ENCODE assay signal across 8 cellular contexts in the genomic region with DNA sequence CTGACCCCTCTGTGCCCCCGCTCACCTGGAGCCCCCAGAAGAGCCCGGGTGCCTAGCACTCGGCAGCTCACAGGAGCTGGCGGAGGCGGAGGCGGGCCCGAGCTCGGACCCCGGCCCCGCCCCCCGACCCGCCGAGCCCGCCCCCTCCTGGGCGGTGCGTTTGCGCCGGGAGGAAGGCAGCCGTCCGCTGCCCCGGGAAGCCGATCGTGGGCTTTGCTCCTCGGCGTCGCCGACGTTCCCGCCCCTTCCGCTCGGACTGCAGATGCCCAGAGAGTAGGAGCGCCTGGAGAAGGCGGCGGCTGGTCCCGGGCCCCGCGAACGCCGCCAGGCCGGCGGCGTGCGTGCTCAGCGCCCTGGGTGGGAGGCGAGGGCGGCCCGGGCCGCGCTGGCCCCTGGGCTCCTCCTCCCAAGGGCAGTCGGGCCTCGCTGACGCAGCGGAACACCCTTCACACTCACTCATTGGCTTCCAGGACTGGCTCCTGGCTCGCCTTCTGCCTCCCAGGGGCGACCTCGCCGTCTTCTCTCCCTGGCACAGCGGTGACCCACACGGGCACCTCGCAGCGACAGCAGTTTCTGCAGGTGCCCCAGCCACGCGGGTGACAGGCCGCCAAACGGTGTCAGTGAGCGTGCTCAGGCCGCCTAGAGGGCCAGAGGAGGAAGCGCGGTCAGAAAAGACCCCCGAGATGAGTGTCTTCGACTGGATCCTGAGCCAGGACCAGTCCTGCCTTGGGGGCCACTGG. TPM values are rescaled to one million over a fixed set of nuclear protein-coding genes. Genes with fewer than 3 reads are reported as not detected.
DNase-seq lines count a peak whose midpoint lies in the region; TF ChIP-seq lines count a peak whose summit lies in the region.

A gene (minus strand): TSS at position 74 of the 740 bp plus-strand sequence. CDS start 415 bp downstream, outside the sequence.

- peak; percentile 87 for TF ChIP-seq POLR2A in NB4 (IDR thresholded peaks at IDR 0.05; ENCODE audit: extremely low read depth, insufficient read length)

- CTCF ChIA-PET in HEK293 (lab: Yijun Ruan, JAX): interaction anchor here (0.6 to 2.0 kb wide), 3 partner anchors 9 to 166 kb away, joined by 3 to 4 read pairs (median 3); a partner anchor contains a TSS

- intact Hi-C loops in T-helper 2 cell treated with Interferon-gamma antibody and Interleukin-4, amounts not matched to agents 100 ng/mL and 5 ng/mL, for 36 hours (cut with micrococcal nuclease): loop anchor here (1.0 kb wide), 2 partner anchors 10 to 79 kb away; a partner anchor contains a TSS

- POLR2A ChIA-PET in HEK293 (lab: Yijun Ruan, JAX): interaction anchor here (0.6 to 3.4 kb wide), 15 partner anchors 9 to 257 kb away, joined by 3 to 67 read pairs (median 4); a partner anchor contains a TSS

- DNase-seq in NB4 (ENCODE audit: low read depth) (peak; percentile 83), anterior cingulate cortex (lab: John Stamatoyannopoulos, UW) (peak; percentile 36 to 89 (median 76)), right atrium auricular region (ENCODE audit: low spot score) (peak; percentile 80), pulmonary artery endothelial cell (ENCODE audit: low read depth, low spot score) (peak; percentile 62)

- under 1% methylated on average over 71 of the region's 71 CpGs for WGBS in urinary bladder

- H3K4me3 ChIP-seq in GM08714 (ENCODE audit: low read length): peak within 1 kb of the TSS; percentile 81
- peak within 1 kb of the TSS; percentile 69 for H3K4me3 ChIP-seq in HEK293 (ENCODE audit: low read depth, low read length)
- H3K4me3 ChIP-seq in NB4 (ENCODE audit: low read depth, low read length): peak within 1 kb of the TSS; percentile 50
- H3K4me3 ChIP-seq in right atrium auricular region: peak within 1 kb of the TSS; percentile 64 to 84
- peak within 1 kb of the TSS; percentile 63 for H3K4me3 ChIP-seq in urinary bladder (ENCODE audit: low read depth, low read length)

- H3K4me1 ChIP-seq in HEK293 (ENCODE audit: control insufficient read depth, insufficient read depth, low read length): peaks cover 3% of the 10 kb centered on the region
- peaks cover 0 to 22% of the 10 kb centered on the region in 2 donors for H3K4me1 ChIP-seq in right atrium auricular region
- H3K4me1 ChIP-seq in urinary bladder (ENCODE audit: insufficient read depth): no peaks in the 10 kb centered on the region

- no peaks in the 10 kb centered on the region for H3K27me3 ChIP-seq in right atrium auricular region

- H3K27ac ChIP-seq in HEK293 (ENCODE audit: extremely low read depth, low read depth, low read length) (peak within 1 kb of the TSS; percentile 89), right atrium auricular region (peak within 1 kb of the TSS; percentile 91), urinary bladder (ENCODE audit: low read depth) (peak within 1 kb of the TSS; percentile 97)

- no peaks in the 10 kb centered on the region for H3K9me3 ChIP-seq in HEK293 (ENCODE audit: control insufficient read depth, insufficient read depth, low read depth, low read length)
- H3K9me3 ChIP-seq in right atrium auricular region: no peaks in the 10 kb centered on the region

- H3K36me3 ChIP-seq in HEK293 (ENCODE audit: control insufficient read depth in 2 of 2, insufficient read depth in 1 of 2, low read length in 2 of 2): peaks cover 0 to 26% of the 10 kb centered on the region in 2 experiments; a peak in 1 of 3 replicates
- H3K36me3 ChIP-seq in right atrium auricular region: peaks cover 11% of the 10 kb centered on the region
- no peaks in the 10 kb centered on the region for H3K36me3 ChIP-seq in urinary bladder (ENCODE audit: insufficient read depth)

- TF ChIP-seq CTCF in HEK293 (tag by site-specific recombination; IDR thresholded peaks at IDR 0.05): peak; percentile 70
- peak; percentile 17 for TF ChIP-seq CTCF in NB4 (IDR thresholded peaks at IDR 0.05; ENCODE audit: low read depth, low read length)
- peak in 1 of 2 donors; percentile 51 for TF ChIP-seq CTCF in right atrium auricular region (IDR thresholded peaks at IDR 0.05)

TF ChIP-seq in HEK293, 187 proteins besides CTCF, POLR2A, EP300 and RAD21 (continues in another document):
- peak; percentile 62; the same call in 1 of the 2 replicates for TF ChIP-seq IKZF3 (tag by site-specific recombination; IDR thresholded peaks at IDR 0.05)
- TF ChIP-seq ZNF223 (tag by site-specific recombination; IDR thresholded peaks at IDR 0.05): no peak
- TF ChIP-seq, protein P1, sequence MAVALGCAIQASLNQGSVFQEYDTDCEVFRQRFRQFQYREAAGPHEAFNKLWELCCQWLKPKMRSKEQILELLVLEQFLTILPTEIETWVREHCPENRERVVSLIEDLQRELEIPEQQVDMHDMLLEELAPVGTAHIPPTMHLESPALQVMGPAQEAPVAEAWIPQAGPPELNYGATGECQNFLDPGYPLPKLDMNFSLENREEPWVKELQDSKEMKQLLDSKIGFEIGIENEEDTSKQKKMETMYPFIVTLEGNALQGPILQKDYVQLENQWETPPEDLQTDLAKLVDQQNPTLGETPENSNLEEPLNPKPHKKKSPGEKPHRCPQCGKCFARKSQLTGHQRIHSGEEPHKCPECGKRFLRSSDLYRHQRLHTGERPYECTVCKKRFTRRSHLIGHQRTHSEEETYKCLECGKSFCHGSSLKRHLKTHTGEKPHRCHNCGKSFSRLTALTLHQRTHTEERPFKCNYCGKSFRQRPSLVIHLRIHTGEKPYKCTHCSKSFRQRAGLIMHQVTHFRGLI (tag by site-specific recombination; IDR thresholded peaks at IDR 0.05): no peak
- peak; percentile 41; the same call in 1 of the 2 replicates for TF ChIP-seq ZNF2 (tag by site-specific recombination; IDR thresholded peaks at IDR 0.05)
- TF ChIP-seq KLF8 (tag by site-specific recombination; IDR thresholded peaks at IDR 0.05): 0 out of 2 replicates have a peak, but pooled peaks have one; percentile 4
- TF ChIP-seq ZNF677 (tag by site-specific recombination; IDR thresholded peaks at IDR 0.05): no peak
- TF ChIP-seq ZNF112 (tag by site-specific recombination; IDR thresholded peaks at IDR 0.05): no peak
- no peak for TF ChIP-seq KLF16 (tag by site-specific recombination; IDR thresholded peaks at IDR 0.05)
- no peak for TF ChIP-seq ZNF121 (tag by site-specific recombination; IDR thresholded peaks at IDR 0.05)
- no peak for TF ChIP-seq ZNF48 (tag by site-specific recombination; IDR thresholded peaks at IDR 0.05)
- TF ChIP-seq, protein P2, sequence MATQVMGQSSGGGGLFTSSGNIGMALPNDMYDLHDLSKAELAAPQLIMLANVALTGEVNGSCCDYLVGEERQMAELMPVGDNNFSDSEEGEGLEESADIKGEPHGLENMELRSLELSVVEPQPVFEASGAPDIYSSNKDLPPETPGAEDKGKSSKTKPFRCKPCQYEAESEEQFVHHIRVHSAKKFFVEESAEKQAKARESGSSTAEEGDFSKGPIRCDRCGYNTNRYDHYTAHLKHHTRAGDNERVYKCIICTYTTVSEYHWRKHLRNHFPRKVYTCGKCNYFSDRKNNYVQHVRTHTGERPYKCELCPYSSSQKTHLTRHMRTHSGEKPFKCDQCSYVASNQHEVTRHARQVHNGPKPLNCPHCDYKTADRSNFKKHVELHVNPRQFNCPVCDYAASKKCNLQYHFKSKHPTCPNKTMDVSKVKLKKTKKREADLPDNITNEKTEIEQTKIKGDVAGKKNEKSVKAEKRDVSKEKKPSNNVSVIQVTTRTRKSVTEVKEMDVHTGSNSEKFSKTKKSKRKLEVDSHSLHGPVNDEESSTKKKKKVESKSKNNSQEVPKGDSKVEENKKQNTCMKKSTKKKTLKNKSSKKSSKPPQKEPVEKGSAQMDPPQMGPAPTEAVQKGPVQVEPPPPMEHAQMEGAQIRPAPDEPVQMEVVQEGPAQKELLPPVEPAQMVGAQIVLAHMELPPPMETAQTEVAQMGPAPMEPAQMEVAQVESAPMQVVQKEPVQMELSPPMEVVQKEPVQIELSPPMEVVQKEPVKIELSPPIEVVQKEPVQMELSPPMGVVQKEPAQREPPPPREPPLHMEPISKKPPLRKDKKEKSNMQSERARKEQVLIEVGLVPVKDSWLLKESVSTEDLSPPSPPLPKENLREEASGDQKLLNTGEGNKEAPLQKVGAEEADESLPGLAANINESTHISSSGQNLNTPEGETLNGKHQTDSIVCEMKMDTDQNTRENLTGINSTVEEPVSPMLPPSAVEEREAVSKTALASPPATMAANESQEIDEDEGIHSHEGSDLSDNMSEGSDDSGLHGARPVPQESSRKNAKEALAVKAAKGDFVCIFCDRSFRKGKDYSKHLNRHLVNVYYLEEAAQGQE (tag by site-specific recombination; IDR thresholded peaks at IDR 0.05): no peak
- TF ChIP-seq SP2 (tag by site-specific recombination; IDR thresholded peaks at IDR 0.05): peak; percentile 79
- TF ChIP-seq ZBTB21 (tag by site-specific recombination; IDR thresholded peaks at IDR 0.05): no peak
- no peak for TF ChIP-seq ZFP37 (tag by site-specific recombination; IDR thresholded peaks at IDR 0.05)
- no peak for TF ChIP-seq ZNF175 (tag by site-specific recombination; IDR thresholded peaks at IDR 0.05)
- no peak for TF ChIP-seq REPIN1 (tag by site-specific recombination; IDR thresholded peaks at IDR 0.05; ENCODE audit: low read depth)
- no peak; the same call in 1 of the 2 replicates for TF ChIP-seq ZNF596 (tag by site-specific recombination; IDR thresholded peaks at IDR 0.05)

RNA-seq across cellular contexts. Expression of the gene that starts here (rescaled TPM):
- 141 and 147 TPM in 2 replicates for total RNA-seq in T-helper 2 cell treated with Interferon-gamma antibody and Interleukin-4, amounts not matched to agents 100 ng/mL and 5 ng/mL, for 36 hours
- total RNA-seq in right atrium auricular region (10 to 100 TPM; 17.2 to 21.6 TPM), pulmonary artery endothelial cell (17.5 and 18.7 TPM in 2 replicates), urinary bladder (14.4 TPM)
- 56.3 TPM for polyA plus RNA-seq in urinary bladder

Comparison
In these comparisons a context has a peak if more than half of its experiments do, and no peak if none do; other contexts are left out.
1. Peak in every context shown above with its lines: DNase-seq, H3K4me3 ChIP-seq and H3K27ac ChIP-seq.